Comparison of ENCODE assay signal across 26 cellular contexts in genomic region chr18:79457239-79457638, GRCh38.
"Had no signal": no experiment of that assay in that cellular context is flagged by ENCODE, and none has a peak within 500 bp of the region (broad histone marks: within the 10 kb centered on the region; RNA-seq: fewer than 3 reads in every experiment).

No MANE protein-coding gene starts in this region.

- H3K4me3 Mint-ChIP-seq: endodermal cell, immature natural killer cell, neural crest cell had no signal

- H3K9me3 Mint-ChIP-seq: endodermal cell; immature natural killer cell; naive thymus-derived CD8-positive, alpha-beta T cell; neural crest cell had no signal

- H3K36me3 ChIP-seq: thyroid gland had no signal

- H3K27me3 ChIP-seq: esophagus muscularis mucosa, foreskin keratinocyte, heart left ventricle, spleen, stomach, thyroid gland had no signal

- H3K9me3 ChIP-seq: esophagus muscularis mucosa, heart left ventricle, spleen, stomach, thyroid gland had no signal

- H3K27me3 Mint-ChIP-seq: naive thymus-derived CD8-positive, alpha-beta T cell had no signal

- H3K4me3 ChIP-seq: esophagus muscularis mucosa, heart left ventricle, spleen, stomach, thyroid gland had no signal

- H3K27ac ChIP-seq: foreskin keratinocyte, thyroid gland, VCaP had no signal

- DNase-seq: activated CD4-positive, alpha-beta T cell treated with anti-CD3 and anti-CD28 coated beads for 48 hours; activated CD4-positive, alpha-beta T cell treated with anti-CD3 and anti-CD28 coated beads, Interleukin-2, amount 50 U/mL, for 48 hours; activated CD8-positive, alpha-beta memory T cell treated with anti-CD3 and anti-CD28 coated beads, Interleukin-2, amount 50 U/mL, for 48 hours; activated naive CD4-positive, alpha-beta T cell treated with Interleukin-2 at 50 U/mL for 16 hours; activated T-cell treated with anti-CD3 and anti-CD28 coated beads, Interleukin-2, amount 50 U/mL, for 48 hours; amygdala; caudate nucleus; cortex of kidney; endodermal cell; foreskin keratinocyte; heart left ventricle; hypothalamus; immature natural killer cell; kidney; left colon; midbrain; naive thymus-derived CD8-positive, alpha-beta T cell; nucleus accumbens; spleen; stomach; T-helper 9 cell; thyroid gland had no signal

- H3K27ac Mint-ChIP-seq: endodermal cell, immature natural killer cell had no signal

- ATAC-seq: activated CD4-positive, CD25-positive, alpha-beta regulatory T cell treated with anti-CD3 and anti-CD28 coated beads, Interleukin-2, amount 50 U/mL, for 24 hours; left colon; naive thymus-derived CD8-positive, alpha-beta T cell had no signal
